Comparison of ENCODE assay signal across 1 cellular context in the genomic region with DNA sequence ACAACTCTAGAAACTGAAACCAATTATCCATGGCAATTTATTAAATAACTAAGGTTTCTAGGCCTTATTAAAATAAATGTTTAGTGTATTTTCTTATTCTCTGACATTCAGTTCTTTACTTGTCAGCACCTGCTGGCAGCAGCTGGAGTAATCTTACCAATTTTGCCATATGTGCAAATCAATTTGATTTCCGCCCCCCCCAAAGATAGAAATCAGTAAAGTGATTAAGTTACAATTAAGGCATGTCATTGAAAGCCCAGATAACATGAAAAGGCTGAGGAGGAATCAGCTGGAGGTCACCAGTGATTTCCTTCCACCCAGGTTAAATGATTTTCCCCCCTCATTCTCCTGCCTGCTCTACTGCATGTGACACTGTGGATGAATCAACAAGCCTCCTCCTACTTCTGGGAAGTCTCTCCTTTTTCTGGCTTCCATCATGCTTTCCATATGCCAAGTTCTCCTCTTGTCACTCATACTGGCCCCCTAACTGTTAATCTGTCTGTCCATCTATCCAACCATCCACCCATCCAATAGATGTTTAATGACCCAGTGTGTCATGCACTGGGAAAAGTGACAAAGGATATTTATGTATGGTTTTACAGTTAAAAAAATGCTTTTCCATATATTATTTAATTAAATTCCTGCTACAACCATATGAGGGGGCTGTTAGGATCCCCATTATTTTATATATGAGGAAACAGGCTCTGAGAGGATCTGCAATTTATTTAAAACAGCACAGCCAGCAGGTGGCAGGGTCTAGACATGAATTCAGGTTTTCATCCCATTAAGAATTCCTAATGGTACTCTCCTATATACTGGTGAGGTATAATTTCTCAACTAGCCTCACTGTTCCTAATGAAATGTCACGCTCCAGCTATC.
TF ChIP-seq lines count a peak whose summit lies in the region.

No MANE protein-coding gene starts in this region.

TF ChIP-seq in HepG2, 621 proteins besides CTCF, POLR2A, EP300 and RAD21 (continued from another document):
- TF ChIP-seq, protein P1, sequence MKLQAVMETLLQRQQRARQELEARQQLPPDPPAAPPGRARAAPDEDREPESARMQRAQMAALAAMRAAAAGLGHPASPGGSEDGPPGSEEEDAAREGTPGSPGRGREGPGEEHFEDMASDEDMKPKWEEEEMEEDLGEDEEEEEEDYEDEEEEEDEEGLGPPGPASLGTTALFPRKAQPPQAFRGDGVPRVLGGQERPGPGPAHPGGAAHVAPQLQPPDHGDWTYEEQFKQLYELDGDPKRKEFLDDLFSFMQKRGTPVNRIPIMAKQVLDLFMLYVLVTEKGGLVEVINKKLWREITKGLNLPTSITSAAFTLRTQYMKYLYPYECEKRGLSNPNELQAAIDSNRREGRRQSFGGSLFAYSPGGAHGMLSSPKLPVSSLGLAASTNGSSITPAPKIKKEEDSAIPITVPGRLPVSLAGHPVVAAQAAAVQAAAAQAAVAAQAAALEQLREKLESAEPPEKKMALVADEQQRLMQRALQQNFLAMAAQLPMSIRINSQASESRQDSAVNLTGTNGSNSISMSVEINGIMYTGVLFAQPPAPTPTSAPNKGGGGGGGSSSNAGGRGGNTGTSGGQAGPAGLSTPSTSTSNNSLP (IDR thresholded peaks at IDR 0.05; ENCODE audit: low read depth, low read length) = 0 out of 2 replicates have a peak, but pooled peaks have one; percentile 13
- peak; percentile 81 for TF ChIP-seq SMC3 (IDR thresholded peaks at IDR 0.05; ENCODE audit: low read length)
- TF ChIP-seq KLF13 (CRISPR knock-in tag; IDR thresholded peaks at IDR 0.05) = no peak
- no peak for TF ChIP-seq KDM1A (CRISPR knock-in tag; IDR thresholded peaks at IDR 0.05)
- TF ChIP-seq KDM3A (CRISPR knock-in tag; IDR thresholded peaks at IDR 0.05; ENCODE audit: low read depth) = no peak
- TF ChIP-seq HOXA3 (CRISPR knock-in tag; IDR thresholded peaks at IDR 0.05) = no peak
